8 cellular contexts compared by ENCODE assay signal in the genomic region with DNA sequence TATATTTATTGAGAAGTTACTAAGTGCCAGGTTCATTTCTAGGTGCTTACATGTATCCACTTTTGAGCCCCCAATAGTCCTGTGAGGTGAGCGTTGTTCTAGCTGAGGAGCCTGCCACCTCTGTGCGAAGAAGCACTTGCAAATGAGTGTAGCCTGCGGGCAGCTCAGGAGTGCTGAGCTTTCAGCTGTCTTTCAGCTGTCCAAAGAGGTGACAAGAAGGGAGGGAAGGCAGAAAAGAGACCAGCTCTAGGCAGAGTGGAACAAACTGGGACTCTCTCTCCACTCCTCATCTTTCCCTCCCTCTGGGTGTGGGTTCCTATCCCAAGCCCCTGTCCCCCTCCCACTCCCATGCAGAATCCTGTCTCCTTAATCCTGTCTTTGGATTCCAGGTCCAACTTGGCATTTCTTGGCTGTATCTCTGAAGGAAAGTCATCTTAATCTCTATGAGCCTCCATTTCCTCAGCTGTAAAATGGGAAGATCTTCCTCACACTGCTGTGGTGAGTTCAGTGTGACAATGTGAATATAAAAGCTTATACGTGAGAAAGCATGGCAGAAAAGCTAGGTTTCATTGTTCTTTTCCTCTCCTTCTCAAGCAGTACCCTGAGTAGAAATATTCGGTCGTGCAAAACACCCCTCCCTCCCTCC. TPM values are rescaled to one million over a fixed set of nuclear protein-coding genes. Genes with fewer than 3 reads are reported as not detected.
DNase-seq lines count a peak whose midpoint lies in the region; ATAC-seq and TF ChIP-seq lines count a peak whose summit lies in the region.

No MANE protein-coding gene starts in this region.

- 81% methylated on average over 6 of the region's 6 CpGs for WGBS in prostate gland

- H3K9me3 ChIP-seq in HUES48 (ENCODE audit: control insufficient read depth, insufficient read depth, low read length) (no peaks in the 10 kb centered on the region), colonic mucosa (no peaks in the 10 kb centered on the region), prostate gland (no peaks in the 10 kb centered on the region)

- DNase-seq in colonic mucosa (no peak), prostate gland (ENCODE audit: low spot score) (no peak), GM03348 (ENCODE audit: low spot score) (no peak), Kasumi-1 (lab: John Stamatoyannopoulos, UW) (no peak), GM10248 (ENCODE audit: extremely low spot score) (no peak), T-helper 9 cell (no peak)

- TF ChIP-seq CTCF in colonic mucosa (IDR thresholded peaks at IDR 0.05) (no peak), prostate gland (IDR thresholded peaks at IDR 0.05) (no peak), GM10248 (IDR thresholded peaks at IDR 0.05; ENCODE audit: control extremely low read depth, extremely low read depth, low read depth, missing control alignments) (no peak)

- TF ChIP-seq POLR2A in prostate gland (IDR thresholded peaks at IDR 0.05): no peak

- CTCF ChIA-PET in GM10248 (lab: Yijun Ruan, JAX): interaction anchor here (0.7 to 22.7 kb wide), 45 partner anchors 9 to 291 kb away, joined by 3 to 511 read pairs (median 4); a partner anchor contains a TSS

- H3K27me3 ChIP-seq in HUES48 (ENCODE audit: control insufficient read depth, insufficient read depth, low read length) (no peaks in the 10 kb centered on the region), colonic mucosa (no peaks in the 10 kb centered on the region), prostate gland (replicated peaks; ENCODE audit: insufficient read depth) (no peaks in the 10 kb centered on the region)

- H3K9ac ChIP-seq in HUES48 (ENCODE audit: low read depth, low read length) (no peak overlapping the region), colonic mucosa (ENCODE audit: low read depth in 2 of 2, low read length in 2 of 2) (peak overlapping the region; percentile 48 to 52)

- POLR2A ChIA-PET in GM10248 (lab: Yijun Ruan, JAX): interaction anchor here (0.5 to 2.9 kb wide), 5 partner anchors 9 to 107 kb away, joined by 3 to 20 read pairs (median 3); no protein-coding TSS in a partner anchor

- H3K4me1 ChIP-seq in HUES48 (ENCODE audit: control insufficient read depth, insufficient read depth, low read length) (peaks cover 23% of the 10 kb centered on the region), colonic mucosa (peaks cover 29% of the 10 kb centered on the region), prostate gland (replicated peaks) (peaks cover 6% of the 10 kb centered on the region)

- H3K36me3 ChIP-seq in HUES48 (ENCODE audit: control insufficient read depth, insufficient read depth, low read length): no peaks in the 10 kb centered on the region
- H3K36me3 ChIP-seq in colonic mucosa: no peaks in the 10 kb centered on the region
- no peaks in the 10 kb centered on the region for H3K36me3 ChIP-seq in prostate gland

- peak overlapping the region; percentile 38 for H3K4me3 ChIP-seq in HUES48 (ENCODE audit: low read depth, low read length)
- H3K4me3 ChIP-seq in colonic mucosa: no peak overlapping the region
- no peak overlapping the region for H3K4me3 ChIP-seq in prostate gland

- intact Hi-C loops in colonic mucosa (cut with DNase I) (loop anchor here (5.0 kb wide), 2 partner anchors 167 to 232 kb away; no protein-coding TSS in a partner anchor), prostate gland (cut with DNase I) (loop anchor here (2.0 to 10.0 kb wide), 4 partner anchors 62 to 379 kb away; a partner anchor contains a TSS)

- H3K27ac ChIP-seq in HUES48 (ENCODE audit: low read depth, low read length) (no peak overlapping the region), colonic mucosa (no peak overlapping the region), prostate gland (peak overlapping the region; percentile 55 to 62)

- peak; percentile 16 for ATAC-seq in GM19025 (IDR thresholded peaks at IDR 0.05; ENCODE audit: low read depth, unreplicated experiment)

RNA-seq across cellular contexts. Expression of a gene that starts 6.7 kb away (rescaled TPM):
- total RNA-seq in colonic mucosa (100 to 1,000 TPM; 163 to 167 TPM), prostate gland (100 to 1,000 TPM; 366 to 428 TPM)

Comparison
In these comparisons a context has a peak if more than half of its experiments do, and no peak if none do; other contexts are left out.
1. H3K27ac ChIP-seq: peak in prostate gland (2 of 2); none in HUES48 (single experiment) and colonic mucosa (single experiment).